In genomic region chr2:989766-990467, GRCh38 we compare ENCODE assay signal across 25 cellular contexts. TPM values are rescaled to one million over a fixed set of nuclear protein-coding genes. Genes with fewer than 3 reads are reported as not detected.
"Had no signal": no experiment of that assay in that cellular context is flagged by ENCODE, and none has a peak within 500 bp of the region (broad histone marks: within the 10 kb centered on the region; RNA-seq: fewer than 3 reads in every experiment).

No MANE protein-coding gene starts in this region.

- ATAC-seq: activated CD4-positive, CD25-positive, alpha-beta regulatory T cell treated with anti-CD3 and anti-CD28 coated beads, Interleukin-2, amount 50 U/mL, for 24 hours; effector memory CD8-positive, alpha-beta T cell; left lung had no signal

- DNase-seq: activated CD4-positive, alpha-beta T cell treated with anti-CD3 and anti-CD28 coated beads for 48 hours; activated CD4-positive, alpha-beta T cell treated with anti-CD3 and anti-CD28 coated beads, Interleukin-2, amount 50 U/mL, for 48 hours; activated CD8-positive, alpha-beta memory T cell treated with anti-CD3 and anti-CD28 coated beads for 24 hours; activated effector memory CD4-positive, alpha-beta T cell treated with Interleukin-2 at 50 U/mL for 16 hours; activated naive CD4-positive, alpha-beta T cell treated with anti-CD3 and anti-CD28 coated beads for 36 hours; activated naive CD8-positive, alpha-beta T cell treated with anti-CD3 and anti-CD28 coated beads for 36 hours; brain microvascular endothelial cell; caudate nucleus; cortex of kidney; effector memory CD8-positive, alpha-beta T cell; foreskin fibroblast; head of caudate nucleus; left lung; naive B cell; nephron progenitor cell; nucleus accumbens; spleen; stimulated activated naive CD4-positive, alpha-beta T cell treated with Interleukin-2 at 50 U/mL for 16 hours; T-helper 9 cell had no signal

- FAIRE-seq: astrocyte, endothelial cell of umbilical vein, TTC549 had no signal

RNA-seq across cellular contexts. Expression of gene SNTG2, which starts 39.3 kb away (rescaled TPM):
- total RNA-seq: chondrocyte, endothelial cell of umbilical vein, pulmonary artery endothelial cell had no signal
- polyA plus RNA-seq: endothelial cell of umbilical vein had no signal
